2 cellular contexts compared by ENCODE assay signal in the genomic region with DNA sequence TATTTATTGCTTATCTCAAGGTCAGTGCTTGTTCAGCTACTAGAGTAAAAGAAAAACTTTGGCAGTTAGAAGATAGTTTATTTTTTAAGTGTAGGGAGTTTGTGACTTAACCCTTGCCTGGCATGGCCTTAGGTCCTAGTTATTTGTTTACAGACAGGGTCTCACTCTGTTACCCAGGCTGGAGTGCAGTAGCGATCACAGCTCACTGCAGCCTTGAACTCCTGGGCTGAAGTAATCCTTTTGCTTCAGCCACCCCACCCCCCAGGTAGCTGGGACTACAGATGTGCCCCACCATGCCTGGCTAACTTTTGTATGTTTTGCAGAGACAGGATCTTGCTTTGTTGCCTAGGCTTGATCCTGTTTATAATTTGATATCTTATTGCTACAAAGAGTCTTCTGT.
TF ChIP-seq lines count a peak whose summit lies in the region.

No MANE protein-coding gene starts in this region.

TF ChIP-seq in A549, 52 proteins besides CTCF, POLR2A, EP300 and RAD21:
- TF ChIP-seq ZFP36 (IDR thresholded peaks at IDR 0.05; ENCODE audit: borderline replicate concordance, partially characterized antibody) (no peak), RCOR1 (IDR thresholded peaks at IDR 0.05; ENCODE audit: low read depth, low read length) (no peak), TP53 (CRISPR knock-in tag; IDR thresholded peaks at IDR 0.05) (no peak), HOXB5 (CRISPR knock-in tag; IDR thresholded peaks at IDR 0.05) (no peak)
TF ChIP-seq in A549: peak in this region for 0.

TF ChIP-seq in HCT116, 20 proteins besides CTCF, POLR2A, EP300 and RAD21:
- TF ChIP-seq, protein P1, sequence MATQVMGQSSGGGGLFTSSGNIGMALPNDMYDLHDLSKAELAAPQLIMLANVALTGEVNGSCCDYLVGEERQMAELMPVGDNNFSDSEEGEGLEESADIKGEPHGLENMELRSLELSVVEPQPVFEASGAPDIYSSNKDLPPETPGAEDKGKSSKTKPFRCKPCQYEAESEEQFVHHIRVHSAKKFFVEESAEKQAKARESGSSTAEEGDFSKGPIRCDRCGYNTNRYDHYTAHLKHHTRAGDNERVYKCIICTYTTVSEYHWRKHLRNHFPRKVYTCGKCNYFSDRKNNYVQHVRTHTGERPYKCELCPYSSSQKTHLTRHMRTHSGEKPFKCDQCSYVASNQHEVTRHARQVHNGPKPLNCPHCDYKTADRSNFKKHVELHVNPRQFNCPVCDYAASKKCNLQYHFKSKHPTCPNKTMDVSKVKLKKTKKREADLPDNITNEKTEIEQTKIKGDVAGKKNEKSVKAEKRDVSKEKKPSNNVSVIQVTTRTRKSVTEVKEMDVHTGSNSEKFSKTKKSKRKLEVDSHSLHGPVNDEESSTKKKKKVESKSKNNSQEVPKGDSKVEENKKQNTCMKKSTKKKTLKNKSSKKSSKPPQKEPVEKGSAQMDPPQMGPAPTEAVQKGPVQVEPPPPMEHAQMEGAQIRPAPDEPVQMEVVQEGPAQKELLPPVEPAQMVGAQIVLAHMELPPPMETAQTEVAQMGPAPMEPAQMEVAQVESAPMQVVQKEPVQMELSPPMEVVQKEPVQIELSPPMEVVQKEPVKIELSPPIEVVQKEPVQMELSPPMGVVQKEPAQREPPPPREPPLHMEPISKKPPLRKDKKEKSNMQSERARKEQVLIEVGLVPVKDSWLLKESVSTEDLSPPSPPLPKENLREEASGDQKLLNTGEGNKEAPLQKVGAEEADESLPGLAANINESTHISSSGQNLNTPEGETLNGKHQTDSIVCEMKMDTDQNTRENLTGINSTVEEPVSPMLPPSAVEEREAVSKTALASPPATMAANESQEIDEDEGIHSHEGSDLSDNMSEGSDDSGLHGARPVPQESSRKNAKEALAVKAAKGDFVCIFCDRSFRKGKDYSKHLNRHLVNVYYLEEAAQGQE (IDR thresholded peaks at IDR 0.05; ENCODE audit: low read depth) = no peak
